ENCODE assay signal across 13 cellular contexts in genomic region chr9:8784813-8785212, GRCh38.
DNase-seq lines count a peak whose midpoint lies in the region; ATAC-seq and TF ChIP-seq lines count a peak whose summit lies in the region.
"Had no signal": no experiment of that assay in that cellular context is flagged by ENCODE, and none has a peak within 500 bp of the region (broad histone marks: within the 10 kb centered on the region; RNA-seq: fewer than 3 reads in every experiment).

No MANE protein-coding gene starts in this region.

- H3K4me3 ChIP-seq in Loucy (ENCODE audit: low read length, poor library complexity, severe bottlenecking) (no peak overlapping the region), tibial artery (no peak overlapping the region)
- H3K4me3 ChIP-seq: BLaER1 treated with 17β-estradiol and CSF1 and Interleukin-3, amounts not matched to agents 10 nM and 100 nM had no signal

- no peak overlapping the region for H2AFZ ChIP-seq in Loucy (ENCODE audit: low read length)

- H3K27ac ChIP-seq in tibial artery: peak overlapping the region; percentile 25 to 29
- H3K27ac ChIP-seq: adrenal gland; BLaER1 treated with 17β-estradiol and CSF1 and Interleukin-3, amounts not matched to agents 10 nM and 100 nM had no signal

- intact Hi-C loops in tibial artery (cut with DNase I; ENCODE audit: low total_unique reads): no loop called here

- H3K9ac ChIP-seq in Loucy (ENCODE audit: low read depth, low read length, poor library complexity, severe bottlenecking): no peak overlapping the region
- H3K9ac ChIP-seq: BLaER1 treated with 17β-estradiol and CSF1 and Interleukin-3, amounts not matched to agents 10 nM and 100 nM had no signal

- H3K36me3 ChIP-seq in Loucy (ENCODE audit: insufficient read depth, low read length) (peaks cover 15% of the 10 kb centered on the region; the same call in 1 of the 2 replicates), tibial artery (no peaks in the 10 kb centered on the region)
- H3K36me3 ChIP-seq: adrenal gland; BLaER1 treated with 17β-estradiol and CSF1 and Interleukin-3, amounts not matched to agents 10 nM and 100 nM had no signal

- H3K79me2 ChIP-seq in Loucy (ENCODE audit: insufficient read depth, low read length): peaks cover 99% of the 10 kb centered on the region

- H3K9me3 ChIP-seq in Loucy (ENCODE audit: insufficient read depth, low read depth, low read length): no peaks in the 10 kb centered on the region
- no peaks in the 10 kb centered on the region for H3K9me3 ChIP-seq in tibial artery
- H3K9me3 ChIP-seq: adrenal gland; BLaER1 treated with 17β-estradiol and CSF1 and Interleukin-3, amounts not matched to agents 10 nM and 100 nM had no signal

- H3K27me3 ChIP-seq in Loucy (ENCODE audit: insufficient read depth, low read length, poor library complexity, severe bottlenecking) (no peaks in the 10 kb centered on the region), tibial artery (no peaks in the 10 kb centered on the region)
- H3K27me3 ChIP-seq: adrenal gland; BLaER1 treated with 17β-estradiol and CSF1 and Interleukin-3, amounts not matched to agents 10 nM and 100 nM had no signal

- H3K4me1 ChIP-seq in Loucy (ENCODE audit: insufficient read depth, low read length, poor library complexity, severe bottlenecking) (peaks cover 26% of the 10 kb centered on the region), tibial artery (peaks cover 0 to 21% (median 0%) of the 10 kb centered on the region in 4 donors)
- H3K4me1 ChIP-seq: BLaER1 treated with 17β-estradiol and CSF1 and Interleukin-3, amounts not matched to agents 10 nM and 100 nM had no signal

- H3K9me2 ChIP-seq in Loucy (replicated peaks; ENCODE audit: low read depth, low read length): no peaks in the 10 kb centered on the region

- DNase-seq in OCI-M1 (lab: John Stamatoyannopoulos, UW) (peak; percentile 97), left kidney (ENCODE audit: low read depth, low spot score) (peak; percentile 79), tibial artery (no peak), NCI-H345 (lab: John Stamatoyannopoulos, UW) (no peak)
- DNase-seq in stimulated activated CD8-positive, alpha-beta memory T cell treated with anti-CD3 and anti-CD28 coated beads, Interleukin-4, amount 100 ng/mL, for 48 hours: no peak
- DNase-seq: activated CD4-positive, CD25-positive, alpha-beta regulatory T cell; adrenal gland; NCI-H1436 treated with DMSO at 0.1 percent for 48 hours; NCI-H774; stimulated activated CD4-positive, alpha-beta T cell treated with anti-CD3 and anti-CD28 coated beads, Interleukin-15, amount 100 ng/mL, for 24 hours had no signal

- no peaks in the 10 kb centered on the region for H3F3A ChIP-seq in Loucy (ENCODE audit: low read depth)

- TF ChIP-seq CTCF in Loucy (conservative IDR thresholded peaks at IDR 0.05; ENCODE audit: low read length): no peak
- TF ChIP-seq CTCF in tibial artery (IDR thresholded peaks at IDR 0.05): no peak

- ATAC-seq in GM18870 (IDR thresholded peaks at IDR 0.05; ENCODE audit: unreplicated experiment): no peak

- peak overlapping the region; percentile 47 for H3K4me2 ChIP-seq in Loucy (ENCODE audit: low read depth, low read length, poor library complexity, severe bottlenecking)
- H3K4me2 ChIP-seq: BLaER1 treated with 17β-estradiol and CSF1 and Interleukin-3, amounts not matched to agents 10 nM and 100 nM had no signal

- peaks cover 44% of the 10 kb centered on the region for H4K20me1 ChIP-seq in Loucy (ENCODE audit: insufficient read depth, low read length, poor library complexity, severe bottlenecking)
- H4K20me1 ChIP-seq: BLaER1 treated with 17β-estradiol and CSF1 and Interleukin-3, amounts not matched to agents 10 nM and 100 nM had no signal

Comparison
In these comparisons a context has a peak if more than half of its experiments do, and no peak if none do; other contexts are left out.
1. DNase-seq: peak in OCI-M1 (single experiment) and left kidney (single experiment); none in tibial artery (0 of 2), NCI-H345 (single experiment) and stimulated activated CD8-positive, alpha-beta memory T cell treated with anti-CD3 and anti-CD28 coated beads, Interleukin-4, amount 100 ng/mL, for 48 hours (single experiment).